Comparison of ENCODE assay signal across 1 cellular context in genomic region chr4:145525291-145525740, GRCh38.
TF ChIP-seq lines count a peak whose summit lies in the region.

No MANE protein-coding gene starts in this region.

TF ChIP-seq in GM23338, 12 proteins besides CTCF, POLR2A, EP300 and RAD21 (continued from another document):
- TF ChIP-seq ZNF462 (CRISPR knock-in tag; IDR thresholded peaks at IDR 0.05) (no peak), STAT1 (IDR thresholded peaks at IDR 0.05; ENCODE audit: unreplicated experiment) (no peak), EZH2 (IDR thresholded peaks at IDR 0.05; ENCODE audit: low read depth, unreplicated experiment) (no peak), JUNB (IDR thresholded peaks at IDR 0.05; ENCODE audit: unreplicated experiment) (no peak), CREB1 (CRISPR knock-in tag; IDR thresholded peaks at IDR 0.05; ENCODE audit: low read depth) (no peak), ZNF114 (CRISPR knock-in tag; IDR thresholded peaks at IDR 0.05) (no peak)
